Comparison of ENCODE assay signal across 1 cellular context in genomic region chr10:74153676-74154075, GRCh38.
TF ChIP-seq lines count a peak whose summit lies in the region.

No MANE protein-coding gene starts in this region.

TF ChIP-seq in GM12878, 131 proteins besides CTCF, POLR2A, EP300 and RAD21:
- TF ChIP-seq KDM1A (IDR thresholded peaks at IDR 0.05; ENCODE audit: borderline replicate concordance) (no peak), KAT2A (conservative IDR thresholded peaks at IDR 0.05; ENCODE audit: control insufficient read depth, low read depth, low read length) (no peak), ZNF24 (IDR thresholded peaks at IDR 0.05) (no peak), TAF1 (IDR thresholded peaks at IDR 0.05; ENCODE audit: borderline replicate concordance, low read depth, low read length) (no peak), BHLHE40 (IDR thresholded peaks at IDR 0.05; ENCODE audit: borderline replicate concordance in 1 of 2, low read depth in 2 of 2, low read length in 1 of 2) (no peak), CHD2 (IDR thresholded peaks at IDR 0.05; ENCODE audit: borderline replicate concordance, low read depth, low read length) (no peak), TBL1XR1 (IDR thresholded peaks at IDR 0.05; ENCODE audit: low read depth, low read length) (no peak), MEF2B (IDR thresholded peaks at IDR 0.05; ENCODE audit: partially characterized antibody, poor library complexity, severe bottlenecking) (no peak), POU2F2 (IDR thresholded peaks at IDR 0.05; ENCODE audit: borderline replicate concordance, low read depth, low read length) (no peak), PKNOX1 (IDR thresholded peaks at IDR 0.05) (no peak)
- TF ChIP-seq, protein P1, sequence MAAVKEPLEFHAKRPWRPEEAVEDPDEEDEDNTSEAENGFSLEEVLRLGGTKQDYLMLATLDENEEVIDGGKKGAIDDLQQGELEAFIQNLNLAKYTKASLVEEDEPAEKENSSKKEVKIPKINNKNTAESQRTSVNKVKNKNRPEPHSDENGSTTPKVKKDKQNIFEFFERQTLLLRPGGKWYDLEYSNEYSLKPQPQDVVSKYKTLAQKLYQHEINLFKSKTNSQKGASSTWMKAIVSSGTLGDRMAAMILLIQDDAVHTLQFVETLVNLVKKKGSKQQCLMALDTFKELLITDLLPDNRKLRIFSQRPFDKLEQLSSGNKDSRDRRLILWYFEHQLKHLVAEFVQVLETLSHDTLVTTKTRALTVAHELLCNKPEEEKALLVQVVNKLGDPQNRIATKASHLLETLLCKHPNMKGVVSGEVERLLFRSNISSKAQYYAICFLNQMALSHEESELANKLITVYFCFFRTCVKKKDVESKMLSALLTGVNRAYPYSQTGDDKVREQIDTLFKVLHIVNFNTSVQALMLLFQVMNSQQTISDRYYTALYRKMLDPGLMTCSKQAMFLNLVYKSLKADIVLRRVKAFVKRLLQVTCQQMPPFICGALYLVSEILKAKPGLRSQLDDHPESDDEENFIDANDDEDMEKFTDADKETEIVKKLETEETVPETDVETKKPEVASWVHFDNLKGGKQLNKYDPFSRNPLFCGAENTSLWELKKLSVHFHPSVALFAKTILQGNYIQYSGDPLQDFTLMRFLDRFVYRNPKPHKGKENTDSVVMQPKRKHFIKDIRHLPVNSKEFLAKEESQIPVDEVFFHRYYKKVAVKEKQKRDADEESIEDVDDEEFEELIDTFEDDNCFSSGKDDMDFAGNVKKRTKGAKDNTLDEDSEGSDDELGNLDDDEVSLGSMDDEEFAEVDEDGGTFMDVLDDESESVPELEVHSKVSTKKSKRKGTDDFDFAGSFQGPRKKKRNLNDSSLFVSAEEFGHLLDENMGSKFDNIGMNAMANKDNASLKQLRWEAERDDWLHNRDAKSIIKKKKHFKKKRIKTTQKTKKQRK (IDR thresholded peaks at IDR 0.05; ENCODE audit: low read depth, low read length): no peak
- TF ChIP-seq, protein P2, sequence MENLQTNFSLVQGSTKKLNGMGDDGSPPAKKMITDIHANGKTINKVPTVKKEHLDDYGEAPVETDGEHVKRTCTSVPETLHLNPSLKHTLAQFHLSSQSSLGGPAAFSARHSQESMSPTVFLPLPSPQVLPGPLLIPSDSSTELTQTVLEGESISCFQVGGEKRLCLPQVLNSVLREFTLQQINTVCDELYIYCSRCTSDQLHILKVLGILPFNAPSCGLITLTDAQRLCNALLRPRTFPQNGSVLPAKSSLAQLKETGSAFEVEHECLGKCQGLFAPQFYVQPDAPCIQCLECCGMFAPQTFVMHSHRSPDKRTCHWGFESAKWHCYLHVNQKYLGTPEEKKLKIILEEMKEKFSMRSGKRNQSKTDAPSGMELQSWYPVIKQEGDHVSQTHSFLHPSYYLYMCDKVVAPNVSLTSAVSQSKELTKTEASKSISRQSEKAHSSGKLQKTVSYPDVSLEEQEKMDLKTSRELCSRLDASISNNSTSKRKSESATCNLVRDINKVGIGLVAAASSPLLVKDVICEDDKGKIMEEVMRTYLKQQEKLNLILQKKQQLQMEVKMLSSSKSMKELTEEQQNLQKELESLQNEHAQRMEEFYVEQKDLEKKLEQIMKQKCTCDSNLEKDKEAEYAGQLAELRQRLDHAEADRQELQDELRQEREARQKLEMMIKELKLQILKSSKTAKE (IDR thresholded peaks at IDR 0.05; ENCODE audit: low read depth, poor library complexity, severe bottlenecking): no peak
TF ChIP-seq in GM12878: peak in this region for 0.
